Comparison of ENCODE assay signal across 22 cellular contexts in the genomic region with DNA sequence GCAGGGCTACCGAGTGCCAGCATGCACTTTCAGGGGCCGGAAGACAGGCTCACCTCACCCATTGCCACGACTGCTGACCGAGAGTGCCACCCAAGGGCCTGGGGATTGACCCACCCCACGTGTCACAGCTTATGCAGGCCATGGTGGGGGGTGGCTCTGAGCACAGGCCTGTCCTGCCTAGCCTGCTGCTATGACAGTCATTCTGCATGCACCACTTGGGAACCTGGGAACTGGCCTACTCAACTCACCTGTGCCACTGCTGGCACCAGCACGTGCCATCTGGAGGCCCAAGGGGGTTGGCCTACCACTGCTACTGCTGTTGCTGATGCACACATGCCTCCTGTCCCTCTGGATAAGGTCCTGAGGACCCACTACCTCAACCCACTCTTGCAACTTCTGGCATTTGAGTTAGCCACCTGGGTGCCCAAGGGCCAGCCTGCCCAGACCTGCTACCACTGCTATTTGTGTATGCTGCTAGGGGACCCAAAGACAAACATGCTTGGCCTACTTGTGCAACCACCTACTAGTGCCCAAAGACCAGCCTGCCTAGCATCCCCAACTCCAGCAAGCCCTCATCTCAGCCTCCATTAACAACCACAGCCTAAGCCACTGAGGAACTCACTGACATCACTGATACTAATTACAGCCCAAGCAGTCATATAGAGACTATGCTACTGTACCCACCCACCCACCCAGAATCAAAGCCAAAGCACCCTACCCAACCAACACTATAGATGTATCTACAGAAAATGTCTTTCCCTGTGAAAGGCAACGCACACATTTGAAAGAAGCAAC.
"Had no signal": no experiment of that assay in that cellular context is flagged by ENCODE, and none has a peak within 500 bp of the region (broad histone marks: within the 10 kb centered on the region; RNA-seq: fewer than 3 reads in every experiment).

No MANE protein-coding gene starts in this region.

- ATAC-seq: heart left ventricle; left colon; left ventricle myocardium superior; natural killer cell treated with Interleukin-12 subunit alpha and Interleukin-12 subunit beta and Interleukin-15 and Interleukin-18, amount 100 ng/mL, for 72 hours; psoas muscle; right lobe of liver; stimulated activated naive B cell treated with anti-CD40 and anti-IgM and Interleukin-4, amounts not matched to agents 10 μg/mL and 1 μg/mL and 100 μg/mL, for 72 hours had no signal

- H3K27ac Mint-ChIP-seq: natural killer cell treated with Interleukin-12 subunit alpha and Interleukin-12 subunit beta and Interleukin-15 and Interleukin-18, amount 100 ng/mL, for 72 hours; neural progenitor cell; stimulated activated naive B cell treated with anti-CD40 and anti-IgM and Interleukin-4, amounts not matched to agents 10 μg/mL and 1 μg/mL and 100 μg/mL, for 72 hours; type B pancreatic cell had no signal

- H2AFZ ChIP-seq: neural progenitor cell had no signal

- H3K4me2 ChIP-seq: neural progenitor cell had no signal

- H3K36me3 Mint-ChIP-seq: neural progenitor cell had no signal

- H3K4me3 Mint-ChIP-seq: natural killer cell treated with Interleukin-12 subunit alpha and Interleukin-12 subunit beta and Interleukin-15 and Interleukin-18, amount 100 ng/mL, for 72 hours; neural progenitor cell; stimulated activated naive B cell treated with anti-CD40 and anti-IgM and Interleukin-4, amounts not matched to agents 10 μg/mL and 1 μg/mL and 100 μg/mL, for 72 hours; type B pancreatic cell had no signal

- DNase-seq: effector CD8-positive, alpha-beta T cell; heart left ventricle; hippocampal formation; left colon; left ventricle myocardium superior; mesenchymal stem cell; midbrain; occipital lobe; psoas muscle; retina; right lobe of liver; spleen; stimulated activated CD4-positive, alpha-beta T cell treated with anti-CD3 and anti-CD28 coated beads, Interleukin-15, amount 100 ng/mL, for 24 hours; stimulated activated CD4-positive, alpha-beta T cell treated with anti-CD3 and anti-CD28 coated beads, Interleukin-1b, Interleukin-23, amount 100 ng/mL, for 48 hours; stimulated activated CD4-positive, alpha-beta T cell treated with anti-CD3 and anti-CD28 coated beads, Interleukin-4, amount 100 ng/mL, for 24 hours; stimulated activated naive B cell treated with anti-CD40 and anti-IgM and Interleukin-4, amounts not matched to agents 10 μg/mL and 1 μg/mL and 100 μg/mL, for 72 hours; uterus had no signal

- H3K27me3 ChIP-seq: neural progenitor cell, right lobe of liver, uterus had no signal

- H3K4me1 Mint-ChIP-seq: neural progenitor cell had no signal

- H3K27me3 Mint-ChIP-seq: type B pancreatic cell had no signal

- H3K4me1 ChIP-seq: heart left ventricle, neural progenitor cell, psoas muscle, spleen, uterus had no signal

- H3K4me3 ChIP-seq: coronary artery, heart left ventricle, lung, neural progenitor cell, psoas muscle, right lobe of liver, spleen, uterus had no signal

- H3K27ac ChIP-seq: coronary artery, heart left ventricle, neural progenitor cell, psoas muscle, right lobe of liver, spleen, uterus had no signal

- H3K9ac ChIP-seq: neural progenitor cell had no signal

- H3K36me3 ChIP-seq: heart left ventricle, neural progenitor cell, right lobe of liver, spleen, uterus had no signal
